8 cellular contexts compared by ENCODE assay signal in genomic region chr15:22979699-22980188, GRCh38. TPM values are rescaled to one million over a fixed set of nuclear protein-coding genes. Genes with fewer than 3 reads are reported as not detected.
DNase-seq lines count a peak whose midpoint lies in the region; TF ChIP-seq lines count a peak whose summit lies in the region.

No MANE protein-coding gene starts in this region.

- peak overlapping the region; percentile 47 for H3K9ac ChIP-seq in neuronal stem cell (ENCODE audit: low read depth, low read length, poor library complexity)

- H2BK5ac ChIP-seq in neuronal stem cell (ENCODE audit: low read length), result peak overlapping the region; percentile 6

- H3K79me1 ChIP-seq in neuronal stem cell (ENCODE audit: low read depth, low read length), result peaks cover 4% of the 10 kb centered on the region

- peak overlapping the region; percentile 99 for H2AFZ ChIP-seq in neuronal stem cell (ENCODE audit: low read length)

- DNase-seq in cardiac muscle cell (ENCODE audit: low read depth in 1 of 2, low spot score in 1 of 2) (peak; percentile 42 to 47), cardiac septum (ENCODE audit: low spot score) (no peak), HK-2 (ENCODE audit: unreplicated experiment) (peak; percentile 28), fibroblast of villous mesenchyme (ENCODE audit: low read depth) (peak; percentile 36), neuronal stem cell (ENCODE audit: low spot score) (peak; percentile 50), NCI-H510A (lab: John Stamatoyannopoulos, UW) (no peak), GF-D8 (lab: John Stamatoyannopoulos, UW) (no peak)
- peak; percentile 22 for DNase-seq in activated T-cell treated with anti-CD3 and anti-CD28 coated beads, Interleukin-2, amount 50 U/mL, for 1 hour

- H3K27ac ChIP-seq in cardiac muscle cell (no peak overlapping the region), neuronal stem cell (replicated peaks; ENCODE audit: low read length) (no peak overlapping the region)

- H3K18ac ChIP-seq in neuronal stem cell (ENCODE audit: low read length), result peak overlapping the region; percentile 29

- no peak overlapping the region for H2BK12ac ChIP-seq in neuronal stem cell (ENCODE audit: low read length)

- H2AK5ac ChIP-seq in neuronal stem cell (ENCODE audit: low read depth, low read length), result no peak overlapping the region

- H3K9me3 ChIP-seq in cardiac muscle cell (ENCODE audit: low read depth) (no peaks in the 10 kb centered on the region), neuronal stem cell (replicated peaks in 1 of 2; ENCODE audit: control insufficient read depth in 2 of 2, insufficient read depth in 1 of 2, low read depth in 1 of 2, low read length in 2 of 2) (no peaks in the 10 kb centered on the region)

- H4K8ac ChIP-seq in neuronal stem cell (ENCODE audit: low read depth, low read length), result no peak overlapping the region

- intact Hi-C loops in cardiac septum (cut with DNase I), result loop anchor here (2.0 to 5.0 kb wide), 3 partner anchors 15 to 141 kb away; partner anchors contain the start of gene NIPA2

- no peaks in the 10 kb centered on the region for H3K4me1 ChIP-seq in cardiac muscle cell (ENCODE audit: low read depth)
- peaks cover 2 to 5% of the 10 kb centered on the region in 2 donors for H3K4me1 ChIP-seq in neuronal stem cell (ENCODE audit: control insufficient read depth in 2 of 2, insufficient read depth in 1 of 2, low read depth in 1 of 2, low read length in 2 of 2)

- no peak overlapping the region for H2BK120ac ChIP-seq in neuronal stem cell (ENCODE audit: low read depth, low read length)

- H4K91ac ChIP-seq in neuronal stem cell (ENCODE audit: low read depth, low read length, poor library complexity), result no peak overlapping the region

- H3K4me3 ChIP-seq in cardiac muscle cell (peak overlapping the region; percentile 79), fibroblast of villous mesenchyme (ENCODE audit: low read depth, low read length) (peak overlapping the region; percentile 85), neuronal stem cell (ENCODE audit: low read length in 2 of 2) (peak overlapping the region; percentile 88 to 93)

- H3K27me3 ChIP-seq in cardiac muscle cell, result no peaks in the 10 kb centered on the region
- H3K27me3 ChIP-seq in neuronal stem cell (ENCODE audit: control insufficient read depth in 3 of 3, insufficient read depth in 3 of 3, low read depth in 1 of 3, low read length in 3 of 3), result peaks cover 0 to 10% (median 0%) of the 10 kb centered on the region in 3 experiments

- TF ChIP-seq CTCF in cardiac muscle cell (IDR thresholded peaks at IDR 0.05; ENCODE audit: low read depth, low read length) (no peak), fibroblast of villous mesenchyme (IDR thresholded peaks at IDR 0.05; ENCODE audit: insufficient read depth, low read depth, low read length) (no peak)

- no peak overlapping the region for H3K4ac ChIP-seq in neuronal stem cell (ENCODE audit: low read length)

- no peaks in the 10 kb centered on the region for H3K36me3 ChIP-seq in cardiac muscle cell
- no peaks in the 10 kb centered on the region for H3K36me3 ChIP-seq in neuronal stem cell (replicated peaks in 1 of 2; ENCODE audit: control insufficient read depth in 2 of 2, insufficient read depth in 2 of 2, low read length in 2 of 2)

- WGBS in neuronal stem cell (ENCODE audit: extremely low coverage in 2 of 2, insufficient read length in 2 of 2, insufficient replicate concordance in 1 of 2), 2 donors, result no CpG with 5 or more reads among the region's 49 CpGs

- no peak overlapping the region for H3K23ac ChIP-seq in neuronal stem cell (ENCODE audit: low read depth, low read length, poor library complexity)

- no peak overlapping the region for H3K14ac ChIP-seq in neuronal stem cell (ENCODE audit: low read length)

- no peak overlapping the region for H2BK15ac ChIP-seq in neuronal stem cell (ENCODE audit: low read length)

- peak overlapping the region; percentile 79 for H3K4me2 ChIP-seq in neuronal stem cell (ENCODE audit: insufficient read depth, low read length, poor library complexity, severe bottlenecking)

RNA-seq across cellular contexts. Expression of gene CYFIP1, which starts 0.4 kb away (rescaled TPM):
- 36.7 and 38.7 TPM in 2 replicates for total RNA-seq in cardiac muscle cell
- polyA plus RNA-seq in cardiac muscle cell, result 32.9 and 39.1 TPM in 2 replicates
- 35.6 TPM for total RNA-seq in cardiac septum
- 89.9 and 108 TPM in 2 replicates for total RNA-seq in fibroblast of villous mesenchyme
- polyA plus RNA-seq in neuronal stem cell (2013, experiment 1 of 2), result 50.3 TPM
- 51.9 TPM for polyA plus RNA-seq in neuronal stem cell (2013, experiment 2 of 2)

RNA-seq across cellular contexts. Expression of gene TUBGCP5, which starts 59.6 kb away (rescaled TPM):
- 13.2 and 14.6 TPM in 2 replicates for total RNA-seq in cardiac muscle cell
- polyA plus RNA-seq in cardiac muscle cell, result 11.8 and 19.1 TPM in 2 replicates
- total RNA-seq in cardiac septum, result 11.9 TPM
- 21.3 and 31.1 TPM in 2 replicates for total RNA-seq in fibroblast of villous mesenchyme
- 12.2 TPM for polyA plus RNA-seq in neuronal stem cell (2013, experiment 1 of 2)
- polyA plus RNA-seq in neuronal stem cell (2013, experiment 2 of 2), result 14.5 TPM

Comparison
In these comparisons a context has a peak if more than half of its experiments do, and no peak if none do; other contexts are left out.
1. DNase-seq: peak in cardiac muscle cell (2 of 2), HK-2 (single experiment), activated T-cell treated with anti-CD3 and anti-CD28 coated beads, Interleukin-2, amount 50 U/mL, for 1 hour (single experiment), fibroblast of villous mesenchyme (single experiment) and neuronal stem cell (single experiment); none in cardiac septum (single experiment), NCI-H510A (single experiment) and GF-D8 (single experiment).
2. Peak in every context shown above with its lines, with median percentiles within 50 percentile points of each other: H3K4me3 ChIP-seq.